ENCODE assay signal across 9 cellular contexts in the genomic region with DNA sequence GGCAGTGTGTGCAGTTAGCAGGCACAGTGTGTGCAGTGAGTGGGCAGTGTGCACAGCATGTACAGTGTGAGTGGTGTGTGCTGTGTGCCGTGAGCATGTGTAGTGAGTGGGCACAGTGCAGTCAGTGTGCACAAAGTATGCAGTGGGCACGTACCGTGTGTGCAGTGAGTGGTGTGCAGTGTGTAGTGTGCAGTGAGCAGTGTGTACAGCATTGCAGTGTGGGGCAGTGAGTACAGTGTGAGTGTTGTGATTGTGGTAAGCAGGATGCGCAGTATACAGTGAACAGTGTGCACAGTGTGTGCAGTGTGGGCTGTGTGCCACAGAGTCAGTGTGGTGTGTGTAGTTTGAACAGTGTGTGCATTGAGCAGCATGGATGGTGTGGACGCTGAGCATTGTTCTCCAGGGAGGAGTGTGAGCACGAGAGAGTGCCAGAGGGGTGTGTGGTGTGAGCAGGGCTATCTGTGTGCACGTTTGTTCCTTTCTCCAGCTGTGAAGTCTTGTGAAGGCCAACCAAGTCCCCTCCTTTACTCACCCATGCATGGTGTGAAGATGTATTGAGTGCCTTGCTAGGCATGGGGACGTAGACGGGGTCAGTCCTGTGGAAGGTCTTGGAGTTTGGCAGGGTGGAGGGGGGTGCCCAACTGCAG. TPM values are rescaled to one million over a fixed set of nuclear protein-coding genes. Genes with fewer than 3 reads are reported as not detected.
DNase-seq lines count a peak whose midpoint lies in the region; ATAC-seq and TF ChIP-seq lines count a peak whose summit lies in the region.
"Had no signal": no experiment of that assay in that cellular context is flagged by ENCODE, and none has a peak within 500 bp of the region (broad histone marks: within the 10 kb centered on the region; RNA-seq: fewer than 3 reads in every experiment).

No MANE protein-coding gene starts in this region.

- H3K27me3 Mint-ChIP-seq in naive thymus-derived CD4-positive, alpha-beta T cell: peaks cover 11 to 44% (median 31%) of the 10 kb centered on the region in 5 donors

- peaks cover 2% of the 10 kb centered on the region for H3K4me1 ChIP-seq in right cardiac atrium (ENCODE audit: control insufficient read depth, insufficient read depth, low read length)
- H3K4me1 ChIP-seq in naive thymus-derived CD4-positive, alpha-beta T cell (ENCODE audit: control insufficient read depth in 2 of 2, insufficient read depth in 2 of 2, low read length in 2 of 2): peaks cover 8 to 17% of the 10 kb centered on the region in 2 donors
- H3K4me1 ChIP-seq: SJSA1 had no signal

- H3K27ac ChIP-seq in right cardiac atrium (ENCODE audit: low read length) (peak overlapping the region; percentile 10), dorsolateral prefrontal cortex (no peak overlapping the region)
- H3K27ac ChIP-seq in naive thymus-derived CD4-positive, alpha-beta T cell (ENCODE audit: low read depth, low read length): no peak overlapping the region
- H3K27ac ChIP-seq: SJSA1 had no signal

- POLR2A ChIA-PET in naive thymus-derived CD4-positive, alpha-beta T cell (lab: Charles Lee): interaction anchor here (0.8 kb wide), 1 partner anchor 136 kb away, joined by 4 read pairs; no protein-coding TSS in a partner anchor

- H3K4me3 Mint-ChIP-seq in naive thymus-derived CD4-positive, alpha-beta T cell: peak overlapping the region; percentile 8 to 85 (median 70)

- TF ChIP-seq CTCF in dorsolateral prefrontal cortex (IDR thresholded peaks at IDR 0.05 in 54 of 56, conservative IDR thresholded peaks at IDR 0.05 in 2 of 56; ENCODE audit: low read depth in 1 of 56, partially characterized antibody in 56 of 56): no peak

- peak overlapping the region; percentile 69 for H3K4me3 ChIP-seq in right cardiac atrium (ENCODE audit: low read length)
- H3K4me3 ChIP-seq in dorsolateral prefrontal cortex: peak overlapping the region in 51 of 59 donors; percentile 15 to 74 (median 64)
- no peak overlapping the region for H3K4me3 ChIP-seq in naive thymus-derived CD4-positive, alpha-beta T cell (ENCODE audit: low read length)
- H3K4me3 ChIP-seq: SJSA1 had no signal

- peaks cover 0 to 3% (median 0%) of the 10 kb centered on the region in 11 donors for H3K9me3 Mint-ChIP-seq in naive thymus-derived CD4-positive, alpha-beta T cell

- no peaks in the 10 kb centered on the region for H3K27me3 ChIP-seq in right cardiac atrium (ENCODE audit: control insufficient read depth, insufficient read depth)
- peaks cover 0 to 16% (median 0%) of the 10 kb centered on the region in 45 donors for H3K27me3 ChIP-seq in dorsolateral prefrontal cortex
- H3K27me3 ChIP-seq in naive thymus-derived CD4-positive, alpha-beta T cell (ENCODE audit: control insufficient read depth in 2 of 2, insufficient read depth in 2 of 2, low read length in 2 of 2): peaks cover 0 to 3% of the 10 kb centered on the region in 2 donors

- H3K36me3 Mint-ChIP-seq in naive thymus-derived CD4-positive, alpha-beta T cell: no peaks in the 10 kb centered on the region

- CTCF ChIA-PET in naive thymus-derived CD4-positive, alpha-beta T cell (lab: Charles Lee): no interaction called here

- peak overlapping the region in 2 of 9 donors; percentile 20 to 79 for H3K27ac Mint-ChIP-seq in naive thymus-derived CD4-positive, alpha-beta T cell

- H3K4me1 Mint-ChIP-seq in naive thymus-derived CD4-positive, alpha-beta T cell: peaks cover 4 to 18% (median 13%) of the 10 kb centered on the region in 7 donors

- intact Hi-C loops in right cardiac atrium (cut with DNase I): no loop called here
- intact Hi-C loops in cardiac septum (cut with DNase I): no loop called here
- intact Hi-C loops in dorsolateral prefrontal cortex (cut with DNase I): loop anchor here in 1 of 2 donors (5.0 kb wide), 1 partner anchor 38 kb away; no protein-coding TSS in a partner anchor
- intact Hi-C loops in naive thymus-derived CD4-positive, alpha-beta T cell (cut with micrococcal nuclease): no loop called here

- DNase-seq in right cardiac atrium (no peak), cardiac septum (ENCODE audit: low spot score) (no peak), dorsolateral prefrontal cortex (peak in 1 of 10 donors; percentile 35), NCI-H2171 (lab: John Stamatoyannopoulos, UW) (no peak)
- DNase-seq in naive thymus-derived CD4-positive, alpha-beta T cell: no peak
- no peak for DNase-seq in stimulated activated CD4-positive, alpha-beta T cell treated with anti-CD3 and anti-CD28 coated beads, Interleukin-4, amount 100 ng/mL, for 4 hours

- no peaks in the 10 kb centered on the region for H3K9me3 ChIP-seq in right cardiac atrium (ENCODE audit: control insufficient read depth, low read length)
- H3K9me3 ChIP-seq in naive thymus-derived CD4-positive, alpha-beta T cell (ENCODE audit: control insufficient read depth in 2 of 3, low read length in 3 of 3): no peaks in the 10 kb centered on the region

- WGBS in right cardiac atrium: 61% methylated on average over 9 of the region's 9 CpGs

- no peak for ATAC-seq in right cardiac atrium
- no peak for ATAC-seq in naive thymus-derived CD4-positive, alpha-beta T cell
- ATAC-seq in GM18868 (IDR thresholded peaks at IDR 0.05; ENCODE audit: unreplicated experiment): no peak
- ATAC-seq in GM21529 (IDR thresholded peaks at IDR 0.05; ENCODE audit: unreplicated experiment): no peak

- H3K36me3 ChIP-seq in naive thymus-derived CD4-positive, alpha-beta T cell (ENCODE audit: control insufficient read depth in 2 of 3, insufficient read depth in 3 of 3, low read length in 3 of 3): no peaks in the 10 kb centered on the region
- H3K36me3 ChIP-seq: SJSA1 had no signal

RNA-seq across cellular contexts. Expression of a gene that starts 3.1 kb away (rescaled TPM):
- 10 to 100 TPM; 18.7 to 28.9 (median 27.0) TPM for total RNA-seq in right cardiac atrium
- polyA plus RNA-seq in right cardiac atrium: 20.1 TPM
- total RNA-seq in cardiac septum: 25.9 TPM
- 100 to 1,000 TPM in 90 of 120 experiments, 10 to 100 TPM in 30; 42.8 to 197 (median 115) TPM for total RNA-seq in dorsolateral prefrontal cortex
- total RNA-seq in naive thymus-derived CD4-positive, alpha-beta T cell: under 1 TPM in 3 of 5 experiments, not detected in 2; 0.07 to 0.73 (median 0.16) TPM
- not detected for polyA plus RNA-seq in naive thymus-derived CD4-positive, alpha-beta T cell

RNA-seq across cellular contexts. Expression of a gene that starts 47.7 kb away (rescaled TPM):
- total RNA-seq in right cardiac atrium: 10 to 100 TPM; 30.3 to 37.0 (median 32.2) TPM
- 35.6 TPM for polyA plus RNA-seq in right cardiac atrium
- 33.7 TPM for total RNA-seq in cardiac septum
- 10 to 100 TPM; 32.1 to 72.7 (median 48.0) TPM for total RNA-seq in dorsolateral prefrontal cortex
- total RNA-seq in naive thymus-derived CD4-positive, alpha-beta T cell: 10 to 100 TPM; 64.3 to 96.3 (median 68.7) TPM
- polyA plus RNA-seq in naive thymus-derived CD4-positive, alpha-beta T cell: 10 to 100 TPM in 1 of 2 donors, 1 to 10 TPM in 1; 7.1 to 12.3 TPM

Comparison
In these comparisons a context has a peak if more than half of its experiments do, and no peak if none do; other contexts are left out.
1. RNA of a gene that starts 3.1 kb away (total RNA-seq): 42.8 to 197 TPM in dorsolateral prefrontal cortex, 18.7 to 28.9 TPM in right cardiac atrium and 25.9 TPM in cardiac septum (single experiment); 0.07 to 0.73 TPM in naive thymus-derived CD4-positive, alpha-beta T cell; every median in the first group is over 10 times any median in the second.